8 cellular contexts compared by ENCODE assay signal in the genomic region with DNA sequence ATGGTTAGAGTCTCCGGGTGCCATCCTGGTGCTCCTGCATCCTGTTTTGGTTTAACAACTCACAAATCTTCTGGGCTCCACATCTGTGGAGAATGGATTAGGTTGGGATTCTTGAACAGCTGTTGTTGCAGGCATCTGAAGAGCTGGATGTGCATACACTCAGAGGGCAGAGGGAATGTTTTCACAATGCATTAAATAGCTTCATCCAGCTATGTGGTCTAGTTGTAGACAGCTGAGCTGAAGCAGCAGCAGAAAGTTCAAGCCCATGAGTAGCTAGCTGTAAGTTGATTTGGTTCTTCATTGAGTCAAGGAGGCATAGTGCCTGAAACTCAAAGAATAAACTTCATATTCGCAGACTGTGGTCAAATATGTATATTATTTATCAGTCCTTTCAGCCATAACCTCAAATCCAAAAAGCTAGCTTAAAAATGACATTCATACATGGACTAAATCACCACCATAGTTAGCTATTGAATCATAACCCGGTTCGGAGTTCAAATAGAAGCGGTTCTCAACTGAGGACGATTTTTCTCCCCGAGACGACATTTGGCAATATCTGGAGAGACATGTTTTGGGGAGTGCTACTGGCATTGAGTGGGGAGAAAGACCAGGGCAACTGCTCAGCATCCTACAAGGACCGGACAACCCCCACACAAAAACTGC. TPM values are rescaled to one million over a fixed set of nuclear protein-coding genes. Genes with fewer than 3 reads are reported as not detected.
A peak's percentile ranks its signal among the peaks of the same experiment; 100 is the strongest.
DNase-seq lines count a peak whose midpoint lies in the region; ATAC-seq, FAIRE-seq and TF ChIP-seq lines count a peak whose summit lies in the region.

No MANE protein-coding gene starts in this region.

- POLR2A ChIA-PET in activated CD4-positive, alpha-beta T cell treated with anti-CD3 and anti-CD28 coated beads for 36 hours (lab: Charles Lee), result interaction anchor here (0.7 kb wide), 1 partner anchor 58 kb away, joined by 3 read pairs; no protein-coding TSS in a partner anchor
- POLR2A ChIA-PET in activated CD4-positive, alpha-beta memory T cell treated with anti-CD3 and anti-CD28 coated beads for 36 hours (lab: Charles Lee), result interaction anchor here (0.9 to 1.3 kb wide), 4 partner anchors 10 to 98 kb away, joined by 3 to 4 read pairs (median 4); no protein-coding TSS in a partner anchor

- peak overlapping the region; percentile 90 for H3K4me3 Mint-ChIP-seq in activated CD4-positive, alpha-beta T cell treated with anti-CD3 and anti-CD28 coated beads for 36 hours
- H3K4me3 Mint-ChIP-seq in activated CD4-positive, alpha-beta memory T cell treated with anti-CD3 and anti-CD28 coated beads for 36 hours, result peak overlapping the region; percentile 92

- no peaks in the 10 kb centered on the region for H3K36me3 ChIP-seq in testis (ENCODE audit: low read depth, missing control alignments)

- H3K36me3 Mint-ChIP-seq in activated CD4-positive, alpha-beta T cell treated with anti-CD3 and anti-CD28 coated beads for 36 hours (ENCODE audit: low read depth), result peaks cover 9% of the 10 kb centered on the region
- peaks cover 8% of the 10 kb centered on the region for H3K36me3 Mint-ChIP-seq in activated CD4-positive, alpha-beta memory T cell treated with anti-CD3 and anti-CD28 coated beads for 36 hours

- peaks cover 12% of the 10 kb centered on the region for H3K4me1 ChIP-seq in testis

- peak overlapping the region in 1 of 2 donors; percentile 64 for H3K27ac ChIP-seq in testis

- intact Hi-C loops in activated CD4-positive, alpha-beta T cell treated with anti-CD3 and anti-CD28 coated beads for 36 hours (cut with DNase I, micrococcal nuclease), result loop anchor here (5.0 kb wide), 3 partner anchors 39 to 584 kb away; partner anchors contain the start of genes ATP2A2 (in 1 of the 2) and PPTC7 (in 1 of the 2)
- intact Hi-C loops in activated CD4-positive, alpha-beta memory T cell treated with anti-CD3 and anti-CD28 coated beads for 36 hours (cut with micrococcal nuclease), result loop anchor here (10.0 kb wide), 2 partner anchors 286 to 586 kb away; partner anchors contain the start of genes ATP2A2 and PPTC7
- intact Hi-C loops in testis (cut with DNase I; ENCODE audit: low total_unique reads), result no loop called here

- no peak for FAIRE-seq in RCC 7860 (lab: Jason Lieb, UNC)

- H3K4me3 ChIP-seq in iPS-18c (ENCODE audit: insufficient read depth, low read depth, low read length) (peak overlapping the region; percentile 81; the same call in 1 of the 2 replicates), testis (peak overlapping the region; percentile 87 to 93)

- peak overlapping the region; percentile 98 for H3K27ac Mint-ChIP-seq in activated CD4-positive, alpha-beta T cell treated with anti-CD3 and anti-CD28 coated beads for 36 hours
- peak overlapping the region; percentile 98 for H3K27ac Mint-ChIP-seq in activated CD4-positive, alpha-beta memory T cell treated with anti-CD3 and anti-CD28 coated beads for 36 hours

- WGBS in testis, 2 donors, result 42 to 49% methylated on average over 9 of the region's 9 CpGs

- CTCF ChIA-PET in activated CD4-positive, alpha-beta T cell treated with anti-CD3 and anti-CD28 coated beads for 36 hours (lab: Charles Lee), result interaction anchor here (0.7 to 2.8 kb wide), 3 partner anchors 8 to 22 kb away, joined by 4 to 8 read pairs (median 4); no protein-coding TSS in a partner anchor
- CTCF ChIA-PET in activated CD4-positive, alpha-beta memory T cell treated with anti-CD3 and anti-CD28 coated beads for 36 hours (lab: Charles Lee), result interaction anchor here (0.6 to 1.4 kb wide), 4 partner anchors 10 to 586 kb away, joined by 3 to 4 read pairs (median 3); no protein-coding TSS in a partner anchor

- ATAC-seq in activated CD4-positive, alpha-beta T cell treated with anti-CD3 and anti-CD28 coated beads for 36 hours, result no peak

- no peaks in the 10 kb centered on the region for H3K27me3 Mint-ChIP-seq in activated CD4-positive, alpha-beta T cell treated with anti-CD3 and anti-CD28 coated beads for 36 hours
- H3K27me3 Mint-ChIP-seq in activated CD4-positive, alpha-beta memory T cell treated with anti-CD3 and anti-CD28 coated beads for 36 hours, result no peaks in the 10 kb centered on the region

- no peak for DNase-seq in activated CD4-positive, alpha-beta T cell treated with anti-CD3 and anti-CD28 coated beads for 36 hours
- DNase-seq in activated CD4-positive, alpha-beta T cell treated with anti-CD3 and anti-CD28 coated beads, Interleukin-2, amount 50 U/mL, for 4 hours, result no peak
- DNase-seq in activated CD4-positive, alpha-beta memory T cell treated with anti-CD3 and anti-CD28 coated beads for 36 hours, result no peak
- no peak for DNase-seq in testis
- no peak for DNase-seq in OCI-M2 (lab: John Stamatoyannopoulos, UW; ENCODE audit: unreplicated experiment)
- no peak for DNase-seq in RCC 7860 (ENCODE audit: low spot score)
- DNase-seq in dedifferentiated amniotic fluid mesenchymal stem cell (ENCODE audit: extremely low spot score), result no peak

- H3K27me3 ChIP-seq in testis, result no peaks in the 10 kb centered on the region

- H3K4me1 Mint-ChIP-seq in activated CD4-positive, alpha-beta T cell treated with anti-CD3 and anti-CD28 coated beads for 36 hours, result peaks cover 69% of the 10 kb centered on the region
- peaks cover 56% of the 10 kb centered on the region for H3K4me1 Mint-ChIP-seq in activated CD4-positive, alpha-beta memory T cell treated with anti-CD3 and anti-CD28 coated beads for 36 hours (ENCODE audit: low read depth)

- no peaks in the 10 kb centered on the region for H3K9me3 Mint-ChIP-seq in activated CD4-positive, alpha-beta T cell treated with anti-CD3 and anti-CD28 coated beads for 36 hours (ENCODE audit: low read depth)
- H3K9me3 Mint-ChIP-seq in activated CD4-positive, alpha-beta memory T cell treated with anti-CD3 and anti-CD28 coated beads for 36 hours, result no peaks in the 10 kb centered on the region

- no peak for TF ChIP-seq POLR2A in testis (IDR thresholded peaks at IDR 0.05)

- H3K9me3 ChIP-seq in iPS-18c (ENCODE audit: control insufficient read depth, insufficient read depth, low read length) (no peaks in the 10 kb centered on the region), testis (no peaks in the 10 kb centered on the region)

- no peak for TF ChIP-seq CTCF in testis (IDR thresholded peaks at IDR 0.05)

RNA-seq across cellular contexts. Expression of gene ANKRD13A, which starts 0.9 kb away (rescaled TPM):
- total RNA-seq in activated CD4-positive, alpha-beta T cell treated with anti-CD3 and anti-CD28 coated beads for 36 hours, result 10 to 100 TPM; 38.2 to 39.8 TPM
- 10 to 100 TPM; 45.0 to 46.6 TPM for total RNA-seq in activated CD4-positive, alpha-beta memory T cell treated with anti-CD3 and anti-CD28 coated beads for 36 hours
- 100 to 1,000 TPM; 129 to 165 TPM for total RNA-seq in testis
- polyA plus RNA-seq in testis (ENCODE audit: insufficient read depth, low read depth, low replicate concordance), result 156 TPM

RNA-seq across cellular contexts. Expression of gene GIT2, which starts 2.2 kb away (rescaled TPM):
- total RNA-seq in activated CD4-positive, alpha-beta T cell treated with anti-CD3 and anti-CD28 coated beads for 36 hours, result 10 to 100 TPM; 50.2 to 58.2 TPM
- 10 to 100 TPM; 52.1 to 56.7 TPM for total RNA-seq in activated CD4-positive, alpha-beta memory T cell treated with anti-CD3 and anti-CD28 coated beads for 36 hours
- 10 to 100 TPM; 47.2 to 51.9 TPM for total RNA-seq in testis
- polyA plus RNA-seq in testis (ENCODE audit: insufficient read depth, low read depth, low replicate concordance), result 47.2 TPM

RNA-seq across cellular contexts. Expression of gene C12orf76, which starts 50.0 kb away (rescaled TPM):
- total RNA-seq in activated CD4-positive, alpha-beta T cell treated with anti-CD3 and anti-CD28 coated beads for 36 hours, result 10 to 100 TPM; 10.2 to 10.5 TPM
- total RNA-seq in activated CD4-positive, alpha-beta memory T cell treated with anti-CD3 and anti-CD28 coated beads for 36 hours, result 10 to 100 TPM; 14.2 to 17.1 TPM
- 10 to 100 TPM; 28.3 to 32.8 TPM for total RNA-seq in testis
- 28.7 TPM for polyA plus RNA-seq in testis (ENCODE audit: insufficient read depth, low read depth, low replicate concordance)
